ENCODE assay signal across 8 cellular contexts in the genomic region with DNA sequence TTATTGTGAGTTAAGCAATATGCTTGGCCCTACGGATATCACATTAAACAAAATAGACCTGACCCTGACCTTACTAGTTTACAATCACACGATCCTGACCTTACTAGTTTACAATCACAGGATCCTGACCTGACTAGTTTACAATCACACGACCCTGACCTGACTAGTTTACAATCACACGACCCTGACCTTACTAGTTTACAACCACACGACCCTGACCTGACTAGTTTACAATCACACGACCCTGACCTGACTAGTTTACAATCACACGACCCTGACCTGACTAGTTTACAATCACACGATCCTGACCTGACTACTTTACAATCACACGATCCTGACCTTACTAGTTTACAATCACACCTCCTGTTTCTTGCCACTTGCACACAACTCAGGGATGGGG.
DNase-seq lines count a peak whose midpoint lies in the region; FAIRE-seq and TF ChIP-seq lines count a peak whose summit lies in the region.
"Not testable (repeated sequence)": the region's sequence is repeated elsewhere in the genome, so short reads cannot be mapped to it uniquely, and the experiment has no call there.

No MANE protein-coding gene starts in this region.

- FAIRE-seq in D721Med (lab: Jason Lieb, UNC) (peak; percentile 93), bronchial epithelial cell (lab: Jason Lieb, UNC) (peak; percentile 100), small intestine (lab: Jason Lieb, UNC) (peak; percentile 100)

- not testable (repeated sequence) for H3K27me3 ChIP-seq in SJSA1 (replicated peaks); bronchial epithelial cell (ENCODE audit: control insufficient read depth, insufficient read depth, low read length); small intestine (ENCODE audit: control insufficient read depth in 2 of 2, insufficient read depth in 2 of 2, low read length in 2 of 2)

- not testable (repeated sequence) for H3K4me3 Mint-ChIP-seq in neural crest cell

- TF ChIP-seq CTCF in D721Med (IDR thresholded peaks at IDR 0.05; ENCODE audit: insufficient read depth, missing control alignments); bronchial epithelial cell (IDR thresholded peaks at IDR 0.05; ENCODE audit: insufficient read depth, low read length, severe bottlenecking); fibroblast of mammary gland (conservative IDR thresholded peaks at IDR 0.05; ENCODE audit: control insufficient read depth, insufficient read depth, low read depth, low read length); neural crest cell (conservative IDR thresholded peaks at IDR 0.05): not testable (repeated sequence)

- WGBS in small intestine, 3 donors = 71 to 80% (median 78%) methylated on average over 9 of the region's 9 CpGs

- H3K4me3 ChIP-seq in SJSA1; bronchial epithelial cell (ENCODE audit: low read depth, low read length); fibroblast of mammary gland (ENCODE audit: control insufficient read depth, low read depth, low read length); small intestine (ENCODE audit: low read depth in 1 of 2, low read length in 2 of 2): not testable (repeated sequence)

- H3K4me1 Mint-ChIP-seq in neural crest cell = not testable (repeated sequence)

- DNase-seq in D721Med (ENCODE audit: insufficient read length, low spot score); SJSA1 (ENCODE audit: low read depth in 1 of 2, low spot score in 2 of 2); small intestine: not testable (repeated sequence)
- DNase-seq in H4 (ENCODE audit: low spot score) (peak; percentile 53), bronchial epithelial cell (ENCODE audit: low read depth) (peak; percentile 11), fibroblast of mammary gland (ENCODE audit: low read depth) (peak; percentile 28), iPS DF 4.7 (ENCODE audit: extremely low read depth, low spot score) (peak; percentile 30), neural crest cell (ENCODE audit: low read depth, low spot score) (peak; percentile 34)

- peaks cover 60% of the 10 kb centered on the region for H3K4me1 ChIP-seq in SJSA1 (replicated peaks)
- not testable (repeated sequence) for H3K4me1 ChIP-seq in small intestine (ENCODE audit: control insufficient read depth in 2 of 2, insufficient read depth in 1 of 2, low read depth in 1 of 2, low read length in 1 of 2)

- H3K27me3 Mint-ChIP-seq in neural crest cell (ENCODE audit: low read depth) = not testable (repeated sequence)

- H3K27ac Mint-ChIP-seq in neural crest cell (ENCODE audit: unreplicated experiment) = not testable (repeated sequence)

- peak overlapping the region; percentile 100 for H3K27ac ChIP-seq in SJSA1
- H3K27ac ChIP-seq in small intestine (ENCODE audit: low read depth in 1 of 2, low read length in 1 of 2) = not testable (repeated sequence)

- not testable (repeated sequence) for H3K36me3 Mint-ChIP-seq in neural crest cell (ENCODE audit: low read depth)

- H3K9me3 Mint-ChIP-seq in neural crest cell = not testable (repeated sequence)

- not testable (repeated sequence) for H3K36me3 ChIP-seq in SJSA1; bronchial epithelial cell (ENCODE audit: control insufficient read depth, insufficient read depth, low read length); small intestine (ENCODE audit: control insufficient read depth in 2 of 2, insufficient read depth in 2 of 2, low read length in 2 of 2)

- H3K9me3 ChIP-seq in SJSA1 (replicated peaks); small intestine (ENCODE audit: control insufficient read depth, low read depth): not testable (repeated sequence)
